In genomic region chr17:17325816-17326215, GRCh38 we compare ENCODE assay signal across 16 cellular contexts. TPM values are rescaled to one million over a fixed set of nuclear protein-coding genes. Genes with fewer than 3 reads are reported as not detected.
A peak's percentile ranks its signal among the peaks of the same experiment; 100 is the strongest.
DNase-seq lines count a peak whose midpoint lies in the region; ATAC-seq lines count a peak whose summit lies in the region.
"Had no signal": no experiment of that assay in that cellular context is flagged by ENCODE, and none has a peak within 500 bp of the region (broad histone marks: within the 10 kb centered on the region; RNA-seq: fewer than 3 reads in every experiment).

No MANE protein-coding gene starts in this region.

- no peak overlapping the region for H3K27ac Mint-ChIP-seq in activated naive CD4-positive, alpha-beta T cell treated with anti-CD3 and anti-CD28 coated beads, Interleukin-2, amount 10 ng/mL, durations not matched to agents 7 days and 5 days
- H3K27ac Mint-ChIP-seq: CD4-positive, alpha-beta T cell; HFFc6 had no signal

- H3K4me3 ChIP-seq in SJCRH30 = no peak overlapping the region

- peaks cover 18% of the 10 kb centered on the region for H3K4me1 ChIP-seq in SJCRH30

- intact Hi-C loops in posterior vena cava (cut with DNase I) = no loop called here

- CTCF ChIA-PET in activated naive CD4-positive, alpha-beta T cell treated with anti-CD3 and anti-CD28 coated beads, Interleukin-2, amount 10 ng/mL, durations not matched to agents 7 days and 5 days (lab: Charles Lee) = no interaction called here

- no peak overlapping the region for H3K4me3 Mint-ChIP-seq in activated naive CD4-positive, alpha-beta T cell treated with anti-CD3 and anti-CD28 coated beads, Interleukin-2, amount 10 ng/mL, durations not matched to agents 7 days and 5 days
- H3K4me3 Mint-ChIP-seq: CD4-positive, alpha-beta T cell; HFFc6 had no signal

- no peaks in the 10 kb centered on the region for H3K9me3 ChIP-seq in SJCRH30 (replicated peaks)

- no peaks in the 10 kb centered on the region for H3K36me3 Mint-ChIP-seq in activated naive CD4-positive, alpha-beta T cell treated with anti-CD3 and anti-CD28 coated beads, Interleukin-2, amount 10 ng/mL, durations not matched to agents 7 days and 5 days

- no peaks in the 10 kb centered on the region for H3K36me3 ChIP-seq in SJCRH30

- H3K27me3 Mint-ChIP-seq in activated naive CD4-positive, alpha-beta T cell treated with anti-CD3 and anti-CD28 coated beads, Interleukin-2, amount 10 ng/mL, durations not matched to agents 7 days and 5 days = no peaks in the 10 kb centered on the region
- H3K27me3 Mint-ChIP-seq: CD4-positive, alpha-beta T cell had no signal

- no peaks in the 10 kb centered on the region for H3K9me3 Mint-ChIP-seq in activated naive CD4-positive, alpha-beta T cell treated with anti-CD3 and anti-CD28 coated beads, Interleukin-2, amount 10 ng/mL, durations not matched to agents 7 days and 5 days
- H3K9me3 Mint-ChIP-seq: CD4-positive, alpha-beta T cell; HFFc6 had no signal

- peak overlapping the region; percentile 7 for H3K27ac ChIP-seq in SJCRH30
- H3K27ac ChIP-seq: 22Rv1 had no signal

- no peak for ATAC-seq in GM21717 (IDR thresholded peaks at IDR 0.05; ENCODE audit: unreplicated experiment)
- no peak for ATAC-seq in GM19452 (IDR thresholded peaks at IDR 0.05; ENCODE audit: unreplicated experiment)

- H3K4me1 Mint-ChIP-seq in activated naive CD4-positive, alpha-beta T cell treated with anti-CD3 and anti-CD28 coated beads, Interleukin-2, amount 10 ng/mL, durations not matched to agents 7 days and 5 days = no peaks in the 10 kb centered on the region

- peak; percentile 5 for DNase-seq in AG20443 (ENCODE audit: low spot score)
- DNase-seq in SJCRH30 = no peak
- peak; percentile 4 for DNase-seq in iPS-NIHi7 (ENCODE audit: extremely low spot score)
- DNase-seq in posterior vena cava (ENCODE audit: low spot score) = peak; percentile 26
- no peak for DNase-seq in NCI-H1048 (lab: John Stamatoyannopoulos, UW)
- DNase-seq in activated naive CD4-positive, alpha-beta T cell treated with anti-CD3 and anti-CD28 coated beads, Interleukin-2, amount 10 ng/mL, durations not matched to agents 7 days and 5 days = no peak
- DNase-seq: AML-193; C1 segment of cervical spinal cord; Calu3; CD4-positive, alpha-beta T cell; DMS79; HCEC 1CT; HFFc6 had no signal

- no peaks in the 10 kb centered on the region for H3K27me3 ChIP-seq in SJCRH30

RNA-seq across cellular contexts. Expression of gene NT5M, which starts 22.6 kb away (rescaled TPM):
- 4.2 and 4.4 TPM in 2 replicates for total RNA-seq in SJCRH30 (2014; rRNA removed; shearing (Covaris generic))
- total RNA-seq in posterior vena cava = 1 to 10 TPM; 2.8 to 3.0 TPM

RNA-seq across cellular contexts. Expression of gene COPS3, which starts 44.8 kb away (rescaled TPM):
- total RNA-seq in SJCRH30 (2014; rRNA removed; shearing (Covaris generic)) = 395 TPM in 2 replicates
- 10 to 100 TPM; 45.3 to 54.6 TPM for total RNA-seq in posterior vena cava

Comparison
In these comparisons a context has a peak if more than half of its experiments do, and no peak if none do; other contexts are left out.
1. DNase-seq: peak in AG20443 (single experiment), iPS-NIHi7 (single experiment) and posterior vena cava (single experiment); none in SJCRH30 (0 of 2), NCI-H1048 (single experiment) and activated naive CD4-positive, alpha-beta T cell treated with anti-CD3 and anti-CD28 coated beads, Interleukin-2, amount 10 ng/mL, durations not matched to agents 7 days and 5 days (single experiment).